12 cellular contexts compared by ENCODE assay signal in the genomic region with DNA sequence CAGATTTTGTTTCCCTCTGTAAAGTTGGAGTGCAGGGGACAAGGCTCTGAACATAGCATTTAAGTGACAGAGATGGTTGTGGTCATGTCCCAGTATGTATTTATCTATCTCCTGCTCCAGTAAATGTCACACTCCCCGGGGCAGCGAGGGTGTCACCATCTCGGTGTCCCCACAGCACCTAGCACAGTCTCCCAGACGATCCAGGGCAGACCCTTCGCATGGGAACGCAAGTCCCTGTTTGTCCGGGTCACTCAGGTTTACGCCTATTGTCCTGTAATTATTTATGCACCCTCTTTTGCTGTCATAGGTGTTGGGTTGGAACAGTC. TPM values are rescaled to one million over a fixed set of nuclear protein-coding genes. Genes with fewer than 3 reads are reported as not detected.
"Had no signal": no experiment of that assay in that cellular context is flagged by ENCODE, and none has a peak within 500 bp of the region (broad histone marks: within the 10 kb centered on the region; RNA-seq: fewer than 3 reads in every experiment).

No MANE protein-coding gene starts in this region.

- H3K27ac Mint-ChIP-seq: activated CD8-positive, alpha-beta T cell treated with anti-CD3 and anti-CD28 coated beads, Interleukin-2, amount 10 ng/mL, durations not matched to agents 7 days and 5 days; activated naive CD8-positive, alpha-beta T cell; T-helper 17 cell; WTC11 had no signal

- H3K4me3 ChIP-seq: MG63 had no signal

- H3K27me3 ChIP-seq: MG63 had no signal

- H3K36me3 Mint-ChIP-seq: activated naive CD8-positive, alpha-beta T cell; brain; WTC11 had no signal

- H3K9me3 Mint-ChIP-seq: WTC11 had no signal

- H3K9me3 ChIP-seq: MG63 had no signal

- DNase-seq: NCI-H1436 treated with DMSO at 0.1 percent for 48 hours, NCI-H446, SIG-M5 had no signal

- H3K36me3 ChIP-seq: MG63 had no signal

- FAIRE-seq: astrocyte, RCC 7860 had no signal

- H3K27me3 Mint-ChIP-seq: activated naive CD8-positive, alpha-beta T cell had no signal

- H3K4me3 Mint-ChIP-seq: activated CD8-positive, alpha-beta T cell treated with anti-CD3 and anti-CD28 coated beads, Interleukin-2, amount 10 ng/mL, durations not matched to agents 7 days and 5 days; activated naive CD8-positive, alpha-beta T cell; T-helper 17 cell; WTC11 had no signal

RNA-seq across cellular contexts. Expression of gene NTSR2, which starts 12.6 kb away (rescaled TPM):
- total RNA-seq: activated CD8-positive, alpha-beta T cell treated with anti-CD3 and anti-CD28 coated beads, Interleukin-2, amount 10 ng/mL, durations not matched to agents 7 days and 5 days; astrocyte; PC-3; T-helper 17 cell; WTC11 had no signal
